23 cellular contexts compared by ENCODE assay signal in the genomic region with DNA sequence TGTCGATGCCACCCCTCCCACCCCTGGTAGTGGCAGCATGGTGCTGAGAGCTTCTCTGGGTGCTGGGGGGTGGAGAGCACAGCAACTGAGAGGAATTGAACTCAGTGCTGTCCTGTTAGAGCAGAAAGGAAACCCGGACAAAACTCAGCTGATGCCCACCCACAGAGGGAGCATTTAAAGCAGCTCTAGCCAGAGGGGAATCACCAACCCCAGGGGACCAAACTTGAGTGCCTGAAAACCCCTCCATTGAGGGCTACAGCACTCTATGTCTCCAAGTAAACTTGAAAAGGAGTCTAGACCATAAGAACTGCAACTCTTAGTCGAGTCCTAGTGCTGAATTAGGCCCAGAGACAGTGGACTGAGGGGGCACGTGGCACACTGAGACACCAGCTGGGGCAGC. TPM values are rescaled to one million over a fixed set of nuclear protein-coding genes. Genes with fewer than 3 reads are reported as not detected.
"Had no signal": no experiment of that assay in that cellular context is flagged by ENCODE, and none has a peak within 500 bp of the region (broad histone marks: within the 10 kb centered on the region; RNA-seq: fewer than 3 reads in every experiment).

No MANE protein-coding gene starts in this region.

- ATAC-seq: activated CD8-positive, alpha-beta T cell treated with anti-CD3 and anti-CD28 coated beads for 36 hours; left lobe of liver; psoas muscle; right lobe of liver had no signal

- H2AFZ ChIP-seq: hepatocyte had no signal

- DNase-seq: activated B cell treated with CpG ODN at 0.5 μM for 24 hours; activated CD4-positive, alpha-beta T cell treated with anti-CD3 and anti-CD28 coated beads for 48 hours; activated CD8-positive, alpha-beta T cell treated with anti-CD3 and anti-CD28 coated beads for 36 hours; activated gamma-delta T cell treated with Interleukin-2 at 50 U/mL for 16 hours; activated T-cell treated with anti-CD3 and anti-CD28 coated beads, Interleukin-2, amount 50 U/mL, for 48 hours; amniotic stem cell; effector CD4-positive, alpha-beta T cell; psoas muscle; right lobe of liver had no signal

- H3K9me3 Mint-ChIP-seq: activated CD8-positive, alpha-beta T cell treated with anti-CD3 and anti-CD28 coated beads for 36 hours; central memory CD8-positive, alpha-beta T cell had no signal

- H3K36me3 Mint-ChIP-seq: activated naive CD8-positive, alpha-beta T cell had no signal

- H3K27ac ChIP-seq: coronary artery, esophagus muscularis mucosa, hepatocyte, psoas muscle, right lobe of liver, thoracic aorta had no signal

- H3K4me1 Mint-ChIP-seq: activated B cell treated with CpG ODN at 0.5 μM for 24 hours; central memory CD8-positive, alpha-beta T cell; neural crest cell had no signal

- FAIRE-seq: keratinocyte, TTC549 had no signal

- H3K36me3 ChIP-seq: esophagus muscularis mucosa, right lobe of liver, thoracic aorta had no signal

- H3K4me3 Mint-ChIP-seq: activated B cell treated with CpG ODN at 0.5 μM for 24 hours; activated CD8-positive, alpha-beta T cell treated with anti-CD3 and anti-CD28 coated beads for 36 hours; activated naive CD8-positive, alpha-beta T cell; central memory CD8-positive, alpha-beta T cell; neural crest cell had no signal

- H3K27me3 ChIP-seq: esophagus muscularis mucosa, right lobe of liver had no signal

- H3K4me2 ChIP-seq: hepatocyte, smooth muscle cell had no signal

- H3K27ac Mint-ChIP-seq: activated B cell treated with CpG ODN at 0.5 μM for 24 hours; activated CD8-positive, alpha-beta T cell treated with anti-CD3 and anti-CD28 coated beads for 36 hours; activated naive CD8-positive, alpha-beta T cell had no signal

- H3K4me1 ChIP-seq: esophagus muscularis mucosa, psoas muscle, right lobe of liver had no signal

- H3K79me2 ChIP-seq: hepatocyte had no signal

- H3K4me3 ChIP-seq: coronary artery, esophagus muscularis mucosa, hepatocyte, psoas muscle, right lobe of liver, smooth muscle cell, thoracic aorta had no signal

RNA-seq across cellular contexts. Expression of a gene that starts 16.8 kb away (rescaled TPM):
- total RNA-seq: activated B cell treated with CpG ODN at 0.5 μM for 24 hours; activated CD8-positive, alpha-beta T cell treated with anti-CD3 and anti-CD28 coated beads for 36 hours; glomerular endothelial cell; hepatocyte; left lobe of liver; lung microvascular endothelial cell; neural crest cell; osteoblast; psoas muscle; right lobe of liver; smooth muscle cell had no signal
- polyA plus RNA-seq: hepatocyte, keratinocyte, smooth muscle cell had no signal
